Comparison of ENCODE assay signal across 10 cellular contexts in the genomic region with DNA sequence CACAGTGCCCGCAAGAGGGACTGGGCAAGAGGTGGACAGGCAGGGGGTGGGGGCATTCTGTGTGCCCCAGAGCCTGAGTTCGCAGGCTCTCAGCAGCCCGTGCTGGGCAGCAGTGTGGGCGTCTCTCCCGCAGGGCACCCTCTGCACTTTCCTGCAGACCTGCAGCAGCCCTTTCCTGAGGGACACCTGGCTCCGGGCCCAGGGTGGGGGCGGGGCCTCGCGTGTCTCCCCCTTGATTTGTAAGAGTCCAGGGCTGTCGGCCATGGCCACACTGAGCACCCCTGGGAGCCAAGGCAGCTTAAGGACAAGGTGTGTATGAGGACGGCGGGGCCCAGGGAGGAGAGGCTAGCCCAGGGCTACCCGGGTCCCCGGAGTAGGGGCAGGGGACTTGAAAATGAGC. TPM values are rescaled to one million over a fixed set of nuclear protein-coding genes. Genes with fewer than 3 reads are reported as not detected.
DNase-seq lines count a peak whose midpoint lies in the region; ATAC-seq and TF ChIP-seq lines count a peak whose summit lies in the region.
"Had no signal": no experiment of that assay in that cellular context is flagged by ENCODE, and none has a peak within 500 bp of the region (broad histone marks: within the 10 kb centered on the region; RNA-seq: fewer than 3 reads in every experiment).

No MANE protein-coding gene starts in this region.

- peak overlapping the region; percentile 98 for H2AK5ac ChIP-seq in neuronal stem cell (ENCODE audit: low read depth, low read length)

- peak overlapping the region; percentile 30 for H4K91ac ChIP-seq in neuronal stem cell (ENCODE audit: low read depth, low read length, poor library complexity)

- no peak for TF ChIP-seq POLR2A in heart left ventricle (IDR thresholded peaks at IDR 0.05)
- no peak for TF ChIP-seq POLR2A in vagina (IDR thresholded peaks at IDR 0.05)

- H3K4me1 ChIP-seq in heart left ventricle (peaks cover 0 to 63% (median 20%) of the 10 kb centered on the region in 12 donors), neuronal stem cell (ENCODE audit: control insufficient read depth in 2 of 2, insufficient read depth in 1 of 2, low read depth in 1 of 2, low read length in 2 of 2) (peaks cover 22 to 32% of the 10 kb centered on the region in 2 donors), vagina (peaks cover 53% of the 10 kb centered on the region)

- intact Hi-C loops in heart left ventricle (cut with DNase I) = no loop called here
- intact Hi-C loops in left ventricle myocardium superior (cut with micrococcal nuclease) = no loop called here
- intact Hi-C loops in dendritic cell treated with granulocyte-macrophage colony-stimulating factor and Interleukin-4, amounts not matched to agents 40 ng/mL and 50 ng/mL, for 4 days (cut with micrococcal nuclease) = no loop called here
- intact Hi-C loops in vagina (cut with DNase I) = no loop called here

- no peaks in the 10 kb centered on the region for H3K9me3 Mint-ChIP-seq in dendritic cell treated with granulocyte-macrophage colony-stimulating factor and Interleukin-4, amounts not matched to agents 40 ng/mL and 50 ng/mL, for 4 days
- H3K9me3 Mint-ChIP-seq: WTC11 had no signal

- peak overlapping the region; percentile 1 for H3K23ac ChIP-seq in neuronal stem cell (ENCODE audit: low read depth, low read length, poor library complexity)

- WGBS in heart left ventricle, 4 donors = 66 to 72% (median 71%) methylated on average over 7 to 14 of the region's 14 CpGs
- no CpG with 5 or more reads among the region's 14 CpGs for WGBS in neuronal stem cell (ENCODE audit: extremely low coverage in 2 of 2, insufficient read length in 2 of 2, insufficient replicate concordance in 1 of 2), 2 donors

- H3K9ac ChIP-seq in neuronal stem cell (ENCODE audit: low read depth, low read length, poor library complexity) = peak overlapping the region; percentile 21

- no peaks in the 10 kb centered on the region for H3K9me3 ChIP-seq in heart left ventricle
- H3K9me3 ChIP-seq in neuronal stem cell (replicated peaks in 1 of 2; ENCODE audit: control insufficient read depth in 2 of 2, insufficient read depth in 1 of 2, low read depth in 1 of 2, low read length in 2 of 2) = no peaks in the 10 kb centered on the region
- H3K9me3 ChIP-seq in vagina = no peaks in the 10 kb centered on the region

- no peak overlapping the region for H3K4me3 Mint-ChIP-seq in dendritic cell treated with granulocyte-macrophage colony-stimulating factor and Interleukin-4, amounts not matched to agents 40 ng/mL and 50 ng/mL, for 4 days
- H3K4me3 Mint-ChIP-seq: WTC11 had no signal

- H3K4ac ChIP-seq in neuronal stem cell (ENCODE audit: low read length) = peak overlapping the region; percentile 89

- no peaks in the 10 kb centered on the region for H3K27me3 ChIP-seq in heart left ventricle
- H3K27me3 ChIP-seq in neuronal stem cell (ENCODE audit: control insufficient read depth in 3 of 3, insufficient read depth in 3 of 3, low read depth in 1 of 3, low read length in 3 of 3) = peaks cover 0 to 62% (median 2%) of the 10 kb centered on the region in 3 experiments
- no peaks in the 10 kb centered on the region for H3K27me3 ChIP-seq in vagina

- H3K14ac ChIP-seq in neuronal stem cell (ENCODE audit: low read length) = no peak overlapping the region

- peak overlapping the region; percentile 23 for H4K8ac ChIP-seq in neuronal stem cell (ENCODE audit: low read depth, low read length)

- DNase-seq in heart left ventricle (no peak), left ventricle myocardium superior (no peak), neuronal stem cell (ENCODE audit: low spot score) (no peak), vagina (ENCODE audit: extremely low spot score in 2 of 2) (no peak), mucosa of gallbladder (ENCODE audit: low spot score) (no peak)
- no peak for DNase-seq in activated T-cell treated with anti-CD3 and anti-CD28 coated beads, Interleukin-2, amount 50 U/mL, for 48 hours
- DNase-seq: amygdala had no signal

- H2BK12ac ChIP-seq in neuronal stem cell (ENCODE audit: low read length) = peak overlapping the region; percentile 94

- H2BK120ac ChIP-seq in neuronal stem cell (ENCODE audit: low read depth, low read length) = no peak overlapping the region

- H3K4me3 ChIP-seq in heart left ventricle (no peak overlapping the region), neuronal stem cell (ENCODE audit: low read length in 2 of 2) (no peak overlapping the region), vagina (no peak overlapping the region)

- TF ChIP-seq CTCF in heart left ventricle (IDR thresholded peaks at IDR 0.05) (no peak), vagina (IDR thresholded peaks at IDR 0.05) (no peak)

- H2BK15ac ChIP-seq in neuronal stem cell (ENCODE audit: low read length) = peak overlapping the region; percentile 89

- peak overlapping the region; percentile 51 for H3K27ac Mint-ChIP-seq in dendritic cell treated with granulocyte-macrophage colony-stimulating factor and Interleukin-4, amounts not matched to agents 40 ng/mL and 50 ng/mL, for 4 days

- H3K36me3 ChIP-seq in heart left ventricle = no peaks in the 10 kb centered on the region
- H3K36me3 ChIP-seq in neuronal stem cell (replicated peaks in 1 of 2; ENCODE audit: control insufficient read depth in 2 of 2, insufficient read depth in 2 of 2, low read length in 2 of 2) = no peaks in the 10 kb centered on the region
- no peaks in the 10 kb centered on the region for H3K36me3 ChIP-seq in vagina

- peaks cover 6% of the 10 kb centered on the region for H3K79me1 ChIP-seq in neuronal stem cell (ENCODE audit: low read depth, low read length)

- no peak overlapping the region for H3K4me2 ChIP-seq in neuronal stem cell (ENCODE audit: insufficient read depth, low read length, poor library complexity, severe bottlenecking)

- no peaks in the 10 kb centered on the region for H3K36me3 Mint-ChIP-seq in dendritic cell treated with granulocyte-macrophage colony-stimulating factor and Interleukin-4, amounts not matched to agents 40 ng/mL and 50 ng/mL, for 4 days (ENCODE audit: low read depth)
- H3K36me3 Mint-ChIP-seq: WTC11 had no signal

- ATAC-seq in heart left ventricle = no peak
- ATAC-seq in left ventricle myocardium superior = no peak
- no peak for ATAC-seq in HG02840 (IDR thresholded peaks at IDR 0.05; ENCODE audit: low FRiP score, unreplicated experiment)

- H2BK5ac ChIP-seq in neuronal stem cell (ENCODE audit: low read length) = peak overlapping the region; percentile 19

- H3K18ac ChIP-seq in neuronal stem cell (ENCODE audit: low read length) = peak overlapping the region; percentile 85

- peak overlapping the region; percentile 87 for H2AFZ ChIP-seq in neuronal stem cell (ENCODE audit: low read length)

- peaks cover 56% of the 10 kb centered on the region for H3K4me1 Mint-ChIP-seq in dendritic cell treated with granulocyte-macrophage colony-stimulating factor and Interleukin-4, amounts not matched to agents 40 ng/mL and 50 ng/mL, for 4 days (ENCODE audit: low read depth)

- H3K27ac ChIP-seq in heart left ventricle (peak overlapping the region in 11 of 12 donors; percentile 36 to 85 (median 73)), neuronal stem cell (replicated peaks; ENCODE audit: low read length) (no peak overlapping the region), vagina (peak overlapping the region; percentile 44)

- H3K27me3 Mint-ChIP-seq in dendritic cell treated with granulocyte-macrophage colony-stimulating factor and Interleukin-4, amounts not matched to agents 40 ng/mL and 50 ng/mL, for 4 days = peaks cover 35% of the 10 kb centered on the region

RNA-seq across cellular contexts. Expression of a gene that starts 33.4 kb away (rescaled TPM):
- total RNA-seq in heart left ventricle (10 to 100 TPM; 27.4 to 67.7 (median 43.1) TPM), left ventricle myocardium superior (46.6 TPM), vagina (67.5 TPM), mucosa of gallbladder (135 TPM)
- 10 to 100 TPM; 48.0 to 63.3 TPM for polyA plus RNA-seq in heart left ventricle
- polyA plus RNA-seq in neuronal stem cell (2013, experiment 1 of 2) = 7.2 TPM
- polyA plus RNA-seq in neuronal stem cell (2013, experiment 2 of 2) = 7.3 TPM
